ENCODE assay signal across 1 cellular context in genomic region chr7:27184342-27185012, GRCh38.
TF ChIP-seq lines count a peak whose summit lies in the region.

No MANE protein-coding gene starts in this region.

TF ChIP-seq in endothelial cell of umbilical vein, 7 proteins besides CTCF, POLR2A, EP300 and RAD21 (continued from another document):
- no peak for TF ChIP-seq MAX (IDR thresholded peaks at IDR 0.05; ENCODE audit: insufficient read depth, insufficient read length)
